Comparison of ENCODE assay signal across 18 cellular contexts in genomic region chr22:20948450-20948849, GRCh38. TPM values are rescaled to one million over a fixed set of nuclear protein-coding genes. Genes with fewer than 3 reads are reported as not detected.
DNase-seq lines count a peak whose midpoint lies in the region; ATAC-seq and TF ChIP-seq lines count a peak whose summit lies in the region.
"Had no signal": no experiment of that assay in that cellular context is flagged by ENCODE, and none has a peak within 500 bp of the region (broad histone marks: within the 10 kb centered on the region; RNA-seq: fewer than 3 reads in every experiment).

No MANE protein-coding gene starts in this region.

- H3K27ac Mint-ChIP-seq in type B pancreatic cell, result peak overlapping the region; percentile 1

- H3K27me3 Mint-ChIP-seq in type B pancreatic cell, result no peaks in the 10 kb centered on the region

- no peak overlapping the region for H3K9ac ChIP-seq in mucosa of rectum (ENCODE audit: low read depth in 1 of 2, low read length in 2 of 2)

- H3K4me1 Mint-ChIP-seq in type B pancreatic cell (ENCODE audit: unreplicated experiment), result peaks cover 39% of the 10 kb centered on the region

- H3K4me3 Mint-ChIP-seq in type B pancreatic cell, result no peak overlapping the region

- H3K4me1 ChIP-seq in cardiac muscle cell (ENCODE audit: low read depth) (peaks cover 21% of the 10 kb centered on the region), mucosa of rectum (ENCODE audit: control insufficient read depth in 2 of 2, insufficient read depth in 2 of 2, low read length in 2 of 2) (peaks cover 40 to 48% of the 10 kb centered on the region in 2 donors)

- TF ChIP-seq CTCF in cardiac muscle cell (IDR thresholded peaks at IDR 0.05; ENCODE audit: low read depth, low read length) (no peak), type B pancreatic cell (conservative IDR thresholded peaks at IDR 0.05) (no peak)

- ATAC-seq in left cardiac atrium, result no peak
- ATAC-seq in left colon, result peak; percentile 28
- ATAC-seq in HG03139 (IDR thresholded peaks at IDR 0.05; ENCODE audit: unreplicated experiment), result no peak
- ATAC-seq in HG03457 (IDR thresholded peaks at IDR 0.05; ENCODE audit: unreplicated experiment), result no peak

- H3K9me3 Mint-ChIP-seq in type B pancreatic cell, result no peaks in the 10 kb centered on the region

- no peak for DNase-seq in cardiac muscle cell (ENCODE audit: low read depth in 1 of 2, low spot score in 1 of 2)
- DNase-seq in left cardiac atrium, result no peak
- DNase-seq in left colon, result no peak
- no peak for DNase-seq in type B pancreatic cell (ENCODE audit: extremely low spot score, unreplicated experiment)
- no peak for DNase-seq in NCI-H82 (lab: John Stamatoyannopoulos, UW)
- DNase-seq: GOT3; HCEC 1CT; KBM-7; NCI-H1092 treated with DMSO at 0.1 percent for 48 hours; NCI-H1436 treated with DMSO at 0.1 percent for 48 hours; NCI-H1930; NCI-H510A; NK-92 treated with Interleukin-12 subunit alpha and Interleukin-12 subunit beta, amount 100 ng/mL, for 24 hours; SIG-M5 had no signal

- intact Hi-C loops in left cardiac atrium (cut with DNase I), result no loop called here
- intact Hi-C loops in left colon (cut with DNase I, micrococcal nuclease), result no loop called here

- peak overlapping the region; percentile 8 for H3K27ac ChIP-seq in cardiac muscle cell
- peak overlapping the region; percentile 11 to 37 for H3K27ac ChIP-seq in mucosa of rectum (ENCODE audit: low read depth in 2 of 2, low read length in 2 of 2)
- H3K27ac ChIP-seq: 22Rv1 had no signal

- H3K36me3 ChIP-seq in cardiac muscle cell, result peaks cover 26% of the 10 kb centered on the region
- peaks cover 29 to 40% of the 10 kb centered on the region in 2 donors for H3K36me3 ChIP-seq in mucosa of rectum (ENCODE audit: control insufficient read depth in 2 of 2, insufficient read depth in 2 of 2, low read length in 2 of 2)

- no peaks in the 10 kb centered on the region for H3K9me3 ChIP-seq in cardiac muscle cell (ENCODE audit: low read depth)
- no peaks in the 10 kb centered on the region for H3K9me3 ChIP-seq in mucosa of rectum (ENCODE audit: control insufficient read depth in 2 of 2, low read length in 2 of 2)

- peaks cover 21% of the 10 kb centered on the region for H3K36me3 Mint-ChIP-seq in type B pancreatic cell

- H3K4me3 ChIP-seq in cardiac muscle cell, result no peak overlapping the region
- H3K4me3 ChIP-seq in mucosa of rectum (ENCODE audit: low read length in 2 of 2), result no peak overlapping the region

- H3K27me3 ChIP-seq in cardiac muscle cell (no peaks in the 10 kb centered on the region), mucosa of rectum (ENCODE audit: control insufficient read depth in 2 of 2, insufficient read depth in 2 of 2, low read length in 2 of 2) (no peaks in the 10 kb centered on the region)

RNA-seq across cellular contexts. Expression of gene AIFM3, which starts 18.6 kb away (rescaled TPM):
- 2.0 and 4.8 TPM in 2 replicates for total RNA-seq in cardiac muscle cell
- 0.67 and 0.87 TPM in 2 replicates for polyA plus RNA-seq in cardiac muscle cell
- total RNA-seq in left cardiac atrium, result 1 to 10 TPM; 1.5 to 2.4 TPM
- 100 to 1,000 TPM; 126 to 184 TPM for total RNA-seq in left colon
- total RNA-seq in type B pancreatic cell (ENCODE audit: low replicate concordance), result 0.69 and 2.6 TPM in 2 replicates

RNA-seq across cellular contexts. Expression of gene CRKL, which starts 31.2 kb away (rescaled TPM):
- total RNA-seq in cardiac muscle cell (74.3 and 80.9 TPM in 2 replicates), left cardiac atrium (10 to 100 TPM; 48.7 to 50.2 TPM), left colon (10 to 100 TPM; 51.3 to 60.9 TPM), type B pancreatic cell (ENCODE audit: low replicate concordance) (64.9 and 78.1 TPM in 2 replicates)
- 42.4 and 60.1 TPM in 2 replicates for polyA plus RNA-seq in cardiac muscle cell

RNA-seq across cellular contexts. Expression of gene LZTR1, which starts 33.6 kb away (rescaled TPM):
- total RNA-seq in cardiac muscle cell (50.8 and 62.6 TPM in 2 replicates), left cardiac atrium (10 to 100 TPM; 26.9 to 29.1 TPM), left colon (10 to 100 TPM; 49.9 to 50.4 TPM), type B pancreatic cell (ENCODE audit: low replicate concordance) (60.3 and 102 TPM in 2 replicates)
- polyA plus RNA-seq in cardiac muscle cell, result 41.7 and 60.9 TPM in 2 replicates

RNA-seq across cellular contexts. Expression of gene THAP7, which starts 53.5 kb away (rescaled TPM):
- total RNA-seq in cardiac muscle cell (61.1 and 69.8 TPM in 2 replicates), left cardiac atrium (10 to 100 TPM; 20.9 to 22.1 TPM), left colon (10 to 100 TPM; 18.1 to 20.0 TPM), type B pancreatic cell (ENCODE audit: low replicate concordance) (16.9 and 26.4 TPM in 2 replicates)
- polyA plus RNA-seq in cardiac muscle cell, result 47.5 and 49.7 TPM in 2 replicates

Comparison
In these comparisons a context has a peak if more than half of its experiments do, and no peak if none do; other contexts are left out.
1. RNA of gene AIFM3, which starts 18.6 kb away (total RNA-seq): 126 to 184 TPM in left colon; 2.0 to 4.8 TPM in cardiac muscle cell, 0.69 to 2.6 TPM in type B pancreatic cell and 1.5 to 2.4 TPM in left cardiac atrium; every median in the first group is over 10 times any median in the second.